17 cellular contexts compared by ENCODE assay signal in the genomic region with DNA sequence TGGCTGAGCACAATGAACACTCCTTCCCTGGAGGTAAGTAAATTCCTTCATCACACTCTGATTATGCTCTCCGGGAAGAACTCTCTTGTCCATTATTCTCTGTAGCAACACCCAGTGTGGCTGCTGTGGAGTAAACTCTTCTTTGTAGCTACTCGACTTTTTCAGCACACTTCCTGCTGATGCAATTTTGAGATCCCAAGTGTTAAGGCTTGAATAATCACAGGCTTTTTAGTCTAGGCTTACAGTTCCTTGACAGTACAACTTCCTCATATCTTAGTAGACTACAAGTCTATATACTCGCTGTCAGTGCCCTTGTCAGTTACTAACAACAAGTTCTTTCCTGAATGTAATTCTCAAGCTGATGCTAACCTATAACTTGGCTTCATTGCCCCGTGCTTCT.
"Had no signal": no experiment of that assay in that cellular context is flagged by ENCODE, and none has a peak within 500 bp of the region (broad histone marks: within the 10 kb centered on the region; RNA-seq: fewer than 3 reads in every experiment).

No MANE protein-coding gene starts in this region.

- H3K4me1 ChIP-seq: esophagus squamous epithelium, spleen, testis had no signal

- H3K27me3 ChIP-seq: esophagus squamous epithelium, spleen, testis had no signal

- H3K36me3 Mint-ChIP-seq: activated CD4-positive, alpha-beta memory T cell treated with anti-CD3 and anti-CD28 coated beads for 36 hours; activated naive CD4-positive, alpha-beta T cell treated with anti-CD3 and anti-CD28 coated beads, Interleukin-2, amount 50 U/mL, for 72 hours; stimulated activated memory B cell treated with anti-CD40 and anti-IgM and Interleukin-4, amounts not matched to agents 10 μg/mL and 1 μg/mL and 100 μg/mL, for 72 hours; type B pancreatic cell had no signal

- H3K27me3 Mint-ChIP-seq: activated CD4-positive, alpha-beta memory T cell treated with anti-CD3 and anti-CD28 coated beads for 36 hours; activated CD4-positive, alpha-beta T cell treated with anti-CD3 and anti-CD28 coated beads for 36 hours; effector memory CD8-positive, alpha-beta T cell; stimulated activated memory B cell treated with anti-CD40 and anti-IgM and Interleukin-4, amounts not matched to agents 10 μg/mL and 1 μg/mL and 100 μg/mL, for 72 hours; type B pancreatic cell had no signal

- H3K27ac ChIP-seq: esophagus squamous epithelium, spleen, testis had no signal

- H3K9me3 ChIP-seq: testis had no signal

- H3K27ac Mint-ChIP-seq: activated CD4-positive, alpha-beta memory T cell treated with anti-CD3 and anti-CD28 coated beads for 36 hours; activated CD4-positive, alpha-beta T cell treated with anti-CD3 and anti-CD28 coated beads for 36 hours; activated naive CD4-positive, alpha-beta T cell treated with anti-CD3 and anti-CD28 coated beads, Interleukin-2, amount 50 U/mL, for 72 hours; activated T-helper 1 cell treated with anti-CD3 and anti-CD28 coated beads, Interleukin-12 subunit alpha, Interleukin-12 subunit beta, Interleukin-2, Interleukin-4 antibody, amounts not matched to agents 30 ng/mL and 10 ng/mL and 1 ng/mL, durations not matched to agents 14 hours and 24 hours and 36 hours; effector memory CD8-positive, alpha-beta T cell; nephron; stimulated activated memory B cell treated with anti-CD40 and anti-IgM and Interleukin-4, amounts not matched to agents 10 μg/mL and 1 μg/mL and 100 μg/mL, for 72 hours; type B pancreatic cell; WTC11 had no signal

- H3K4me3 Mint-ChIP-seq: activated CD4-positive, alpha-beta memory T cell treated with anti-CD3 and anti-CD28 coated beads for 36 hours; activated CD4-positive, alpha-beta T cell treated with anti-CD3 and anti-CD28 coated beads for 36 hours; activated T-helper 1 cell treated with anti-CD3 and anti-CD28 coated beads, Interleukin-12 subunit alpha, Interleukin-12 subunit beta, Interleukin-2, Interleukin-4 antibody, amounts not matched to agents 30 ng/mL and 10 ng/mL and 1 ng/mL, durations not matched to agents 14 hours and 24 hours and 36 hours; effector memory CD8-positive, alpha-beta T cell; nephron; stimulated activated memory B cell treated with anti-CD40 and anti-IgM and Interleukin-4, amounts not matched to agents 10 μg/mL and 1 μg/mL and 100 μg/mL, for 72 hours; type B pancreatic cell; WTC11 had no signal

- H3K9me3 Mint-ChIP-seq: type B pancreatic cell had no signal

- H3K4me3 ChIP-seq: esophagus squamous epithelium, spleen, testis had no signal

- H3K36me3 ChIP-seq: esophagus squamous epithelium, spleen had no signal

- H3K4me1 Mint-ChIP-seq: activated CD4-positive, alpha-beta T cell treated with anti-CD3 and anti-CD28 coated beads for 36 hours; nephron; stimulated activated memory B cell treated with anti-CD40 and anti-IgM and Interleukin-4, amounts not matched to agents 10 μg/mL and 1 μg/mL and 100 μg/mL, for 72 hours; WTC11 had no signal

- DNase-seq: activated CD4-positive, alpha-beta memory T cell treated with anti-CD3 and anti-CD28 coated beads for 36 hours; activated CD4-positive, alpha-beta T cell treated with anti-CD3 and anti-CD28 coated beads for 36 hours; activated gamma-delta T cell treated with Interleukin-2 at 50 U/mL for 16 hours; activated T-cell treated with anti-CD3 and anti-CD28 coated beads for 4 hours; effector memory CD8-positive, alpha-beta T cell; esophagus squamous epithelium; nucleus accumbens; retina; spleen; stimulated activated CD4-positive, alpha-beta T cell treated with anti-CD3 and anti-CD28 coated beads, Interleukin-4, amount 100 ng/mL, for 4 hours; testis had no signal

- ATAC-seq: activated CD4-positive, alpha-beta T cell treated with anti-CD3 and anti-CD28 coated beads for 36 hours; activated naive CD4-positive, alpha-beta T cell treated with anti-CD3 and anti-CD28 coated beads, Interleukin-2, amount 50 U/mL, for 72 hours; effector memory CD8-positive, alpha-beta T cell; stimulated activated memory B cell treated with anti-CD40 and anti-IgM and Interleukin-4, amounts not matched to agents 10 μg/mL and 1 μg/mL and 100 μg/mL, for 72 hours; WTC11 had no signal
